In the genomic region with DNA sequence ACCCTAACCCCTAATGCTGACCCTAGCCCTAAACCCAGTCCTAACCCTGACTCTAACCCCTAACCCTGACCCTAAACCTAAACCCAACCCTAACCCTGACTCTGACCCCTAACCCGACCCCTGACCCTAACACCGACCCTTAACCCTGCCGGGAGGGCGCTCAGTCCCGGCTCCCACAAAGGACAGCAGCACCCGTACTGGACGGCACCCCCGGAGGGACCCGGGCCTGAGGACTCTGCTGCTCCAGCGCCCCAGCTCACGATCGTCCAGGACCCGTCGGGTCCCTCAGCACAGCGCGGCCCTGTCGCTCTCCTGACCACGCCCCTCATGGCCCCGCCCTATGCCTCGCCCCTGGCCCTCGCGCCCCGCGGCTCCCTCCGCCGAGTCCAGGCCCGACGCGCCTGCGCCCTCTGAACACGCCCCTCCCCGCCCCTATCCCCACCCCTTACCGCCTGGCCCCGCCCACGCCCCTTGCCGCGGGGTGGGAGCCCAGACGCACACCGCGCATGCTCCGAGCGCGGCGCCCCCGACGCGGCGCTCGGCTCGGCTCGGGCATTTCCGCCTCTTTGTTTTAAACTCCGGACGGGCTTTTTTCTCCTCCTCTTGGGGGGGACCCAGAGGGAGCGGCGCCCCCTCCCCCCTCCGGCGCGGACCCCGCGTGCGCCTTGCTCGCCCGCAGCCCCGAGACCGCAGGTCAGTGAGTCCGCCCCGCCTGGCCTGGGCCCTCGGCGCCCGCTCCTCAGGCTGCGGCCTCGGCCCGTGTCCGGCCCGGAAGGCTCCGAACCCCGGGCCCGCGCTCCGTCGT, we compare ENCODE assay signal across 1 cellular context.
A peak's percentile ranks its signal among the peaks of the same experiment; 100 is the strongest.
TF ChIP-seq lines count a peak whose summit lies in the region.

A gene with protein sequence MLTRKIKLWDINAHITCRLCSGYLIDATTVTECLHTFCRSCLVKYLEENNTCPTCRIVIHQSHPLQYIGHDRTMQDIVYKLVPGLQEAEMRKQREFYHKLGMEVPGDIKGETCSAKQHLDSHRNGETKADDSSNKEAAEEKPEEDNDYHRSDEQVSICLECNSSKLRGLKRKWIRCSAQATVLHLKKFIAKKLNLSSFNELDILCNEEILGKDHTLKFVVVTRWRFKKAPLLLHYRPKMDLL (plus strand): TSS at position 555 of the 805 bp plus-strand sequence. CDS start 27,849 bp downstream, outside the sequence.

TF ChIP-seq in HepG2, 621 proteins besides CTCF, POLR2A, EP300 and RAD21 (continued from another document and continues in another):
- TF ChIP-seq, protein P1, sequence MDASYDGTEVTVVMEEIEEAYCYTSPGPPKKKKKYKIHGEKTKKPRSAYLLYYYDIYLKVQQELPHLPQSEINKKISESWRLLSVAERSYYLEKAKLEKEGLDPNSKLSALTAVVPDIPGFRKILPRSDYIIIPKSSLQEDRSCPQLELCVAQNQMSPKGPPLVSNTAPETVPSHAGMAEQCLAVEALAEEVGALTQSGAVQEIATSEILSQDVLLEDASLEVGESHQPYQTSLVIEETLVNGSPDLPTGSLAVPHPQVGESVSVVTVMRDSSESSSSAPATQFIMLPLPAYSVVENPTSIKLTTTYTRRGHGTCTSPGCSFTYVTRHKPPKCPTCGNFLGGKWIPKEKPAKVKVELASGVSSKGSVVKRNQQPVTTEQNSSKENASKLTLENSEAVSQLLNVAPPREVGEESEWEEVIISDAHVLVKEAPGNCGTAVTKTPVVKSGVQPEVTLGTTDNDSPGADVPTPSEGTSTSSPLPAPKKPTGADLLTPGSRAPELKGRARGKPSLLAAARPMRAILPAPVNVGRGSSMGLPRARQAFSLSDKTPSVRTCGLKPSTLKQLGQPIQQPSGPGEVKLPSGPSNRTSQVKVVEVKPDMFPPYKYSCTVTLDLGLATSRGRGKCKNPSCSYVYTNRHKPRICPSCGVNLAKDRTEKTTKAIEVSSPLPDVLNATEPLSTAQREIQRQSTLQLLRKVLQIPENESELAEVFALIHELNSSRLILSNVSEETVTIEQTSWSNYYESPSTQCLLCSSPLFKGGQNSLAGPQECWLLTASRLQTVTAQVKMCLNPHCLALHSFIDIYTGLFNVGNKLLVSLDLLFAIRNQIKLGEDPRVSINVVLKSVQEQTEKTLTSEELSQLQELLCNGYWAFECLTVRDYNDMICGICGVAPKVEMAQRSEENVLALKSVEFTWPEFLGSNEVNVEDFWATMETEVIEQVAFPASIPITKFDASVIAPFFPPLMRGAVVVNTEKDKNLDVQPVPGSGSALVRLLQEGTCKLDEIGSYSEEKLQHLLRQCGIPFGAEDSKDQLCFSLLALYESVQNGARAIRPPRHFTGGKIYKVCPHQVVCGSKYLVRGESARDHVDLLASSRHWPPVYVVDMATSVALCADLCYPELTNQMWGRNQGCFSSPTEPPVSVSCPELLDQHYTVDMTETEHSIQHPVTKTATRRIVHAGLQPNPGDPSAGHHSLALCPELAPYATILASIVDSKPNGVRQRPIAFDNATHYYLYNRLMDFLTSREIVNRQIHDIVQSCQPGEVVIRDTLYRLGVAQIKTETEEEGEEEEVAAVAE (CRISPR knock-in tag; IDR thresholded peaks at IDR 0.05; ENCODE audit: borderline replicate concordance): no peak
- no peak for TF ChIP-seq ZNF607 (CRISPR knock-in tag; IDR thresholded peaks at IDR 0.05; ENCODE audit: borderline replicate concordance)
- no peak for TF ChIP-seq ZNF17 (CRISPR knock-in tag; IDR thresholded peaks at IDR 0.05)
- no peak for TF ChIP-seq RBM39 (IDR thresholded peaks at IDR 0.05; ENCODE audit: low read depth, low read length, poor library complexity, severe bottlenecking)
- no peak for TF ChIP-seq ZNF225 (CRISPR knock-in tag; IDR thresholded peaks at IDR 0.05)
- TF ChIP-seq EED (CRISPR knock-in tag; IDR thresholded peaks at IDR 0.05): no peak
- TF ChIP-seq NCOA2 (CRISPR knock-in tag; IDR thresholded peaks at IDR 0.05): no peak
- TF ChIP-seq RXRB (CRISPR knock-in tag; IDR thresholded peaks at IDR 0.05; ENCODE audit: borderline replicate concordance): no peak
- no peak for TF ChIP-seq ZFP36L2 (CRISPR knock-in tag; IDR thresholded peaks at IDR 0.05)
- TF ChIP-seq, protein P2, sequence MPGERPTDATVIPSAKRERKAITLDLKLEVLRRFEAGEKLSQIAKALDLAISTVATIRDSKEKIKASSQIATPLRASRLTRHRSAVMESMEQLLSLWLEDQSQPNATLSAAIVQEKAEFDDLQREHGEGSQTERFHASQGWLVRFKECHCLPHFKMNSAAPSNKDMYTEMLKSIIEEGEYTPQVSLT (CRISPR knock-in tag; IDR thresholded peaks at IDR 0.05; ENCODE audit: borderline replicate concordance, low read depth): no peak
- no peak for TF ChIP-seq NFIC (IDR thresholded peaks at IDR 0.05; ENCODE audit: low read length)
- TF ChIP-seq ZNF549 (CRISPR knock-in tag; IDR thresholded peaks at IDR 0.05): no peak
- TF ChIP-seq, protein P3, sequence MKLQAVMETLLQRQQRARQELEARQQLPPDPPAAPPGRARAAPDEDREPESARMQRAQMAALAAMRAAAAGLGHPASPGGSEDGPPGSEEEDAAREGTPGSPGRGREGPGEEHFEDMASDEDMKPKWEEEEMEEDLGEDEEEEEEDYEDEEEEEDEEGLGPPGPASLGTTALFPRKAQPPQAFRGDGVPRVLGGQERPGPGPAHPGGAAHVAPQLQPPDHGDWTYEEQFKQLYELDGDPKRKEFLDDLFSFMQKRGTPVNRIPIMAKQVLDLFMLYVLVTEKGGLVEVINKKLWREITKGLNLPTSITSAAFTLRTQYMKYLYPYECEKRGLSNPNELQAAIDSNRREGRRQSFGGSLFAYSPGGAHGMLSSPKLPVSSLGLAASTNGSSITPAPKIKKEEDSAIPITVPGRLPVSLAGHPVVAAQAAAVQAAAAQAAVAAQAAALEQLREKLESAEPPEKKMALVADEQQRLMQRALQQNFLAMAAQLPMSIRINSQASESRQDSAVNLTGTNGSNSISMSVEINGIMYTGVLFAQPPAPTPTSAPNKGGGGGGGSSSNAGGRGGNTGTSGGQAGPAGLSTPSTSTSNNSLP (IDR thresholded peaks at IDR 0.05; ENCODE audit: low read depth, low read length): no peak
- TF ChIP-seq SRSF1 (optimal IDR thresholded peaks at IDR 0.05; ENCODE audit: low read depth, low read length): no peak
- TF ChIP-seq ATM (IDR thresholded peaks at IDR 0.05; ENCODE audit: borderline replicate concordance): no peak
- TF ChIP-seq STAT5B (CRISPR knock-in tag; IDR thresholded peaks at IDR 0.05): no peak
- TF ChIP-seq, protein P4, sequence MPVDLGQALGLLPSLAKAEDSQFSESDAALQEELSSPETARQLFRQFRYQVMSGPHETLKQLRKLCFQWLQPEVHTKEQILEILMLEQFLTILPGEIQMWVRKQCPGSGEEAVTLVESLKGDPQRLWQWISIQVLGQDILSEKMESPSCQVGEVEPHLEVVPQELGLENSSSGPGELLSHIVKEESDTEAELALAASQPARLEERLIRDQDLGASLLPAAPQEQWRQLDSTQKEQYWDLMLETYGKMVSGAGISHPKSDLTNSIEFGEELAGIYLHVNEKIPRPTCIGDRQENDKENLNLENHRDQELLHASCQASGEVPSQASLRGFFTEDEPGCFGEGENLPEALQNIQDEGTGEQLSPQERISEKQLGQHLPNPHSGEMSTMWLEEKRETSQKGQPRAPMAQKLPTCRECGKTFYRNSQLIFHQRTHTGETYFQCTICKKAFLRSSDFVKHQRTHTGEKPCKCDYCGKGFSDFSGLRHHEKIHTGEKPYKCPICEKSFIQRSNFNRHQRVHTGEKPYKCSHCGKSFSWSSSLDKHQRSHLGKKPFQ (CRISPR knock-in tag; IDR thresholded peaks at IDR 0.05; ENCODE audit: insufficient replicate concordance): no peak
- TF ChIP-seq, protein P5, sequence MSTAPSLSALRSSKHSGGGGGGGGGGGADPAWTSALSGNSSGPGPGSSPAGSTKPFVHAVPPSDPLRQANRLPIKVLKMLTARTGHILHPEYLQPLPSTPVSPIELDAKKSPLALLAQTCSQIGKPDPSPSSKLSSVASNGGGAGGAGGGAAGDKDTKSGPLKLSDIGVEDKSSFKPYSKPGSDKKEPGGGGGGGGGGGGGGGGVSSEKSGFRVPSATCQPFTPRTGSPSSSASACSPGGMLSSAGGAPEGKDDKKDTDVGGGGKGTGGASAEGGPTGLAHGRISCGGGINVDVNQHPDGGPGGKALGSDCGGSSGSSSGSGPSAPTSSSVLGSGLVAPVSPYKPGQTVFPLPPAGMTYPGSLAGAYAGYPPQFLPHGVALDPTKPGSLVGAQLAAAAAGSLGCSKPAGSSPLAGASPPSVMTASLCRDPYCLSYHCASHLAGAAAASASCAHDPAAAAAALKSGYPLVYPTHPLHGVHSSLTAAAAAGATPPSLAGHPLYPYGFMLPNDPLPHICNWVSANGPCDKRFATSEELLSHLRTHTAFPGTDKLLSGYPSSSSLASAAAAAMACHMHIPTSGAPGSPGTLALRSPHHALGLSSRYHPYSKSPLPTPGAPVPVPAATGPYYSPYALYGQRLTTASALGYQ (CRISPR knock-in tag; IDR thresholded peaks at IDR 0.05): no peak
- no peak for TF ChIP-seq SETDB1 (CRISPR knock-in tag; IDR thresholded peaks at IDR 0.05; ENCODE audit: borderline replicate concordance)
- peak; percentile 67 for TF ChIP-seq PCBP2 (optimal IDR thresholded peaks at IDR 0.05; ENCODE audit: low read depth, low read length, poor library complexity, severe bottlenecking)
- no peak for TF ChIP-seq ZNF329 (CRISPR knock-in tag; IDR thresholded peaks at IDR 0.05; ENCODE audit: low read depth)
- no peak for TF ChIP-seq NCOA5 (CRISPR knock-in tag; IDR thresholded peaks at IDR 0.05)
- no peak for TF ChIP-seq HIVEP1 (CRISPR knock-in tag; IDR thresholded peaks at IDR 0.05)
- TF ChIP-seq KAT2B (IDR thresholded peaks at IDR 0.05; ENCODE audit: borderline replicate concordance, low read depth, low read length): no peak
- TF ChIP-seq POLR2G (IDR thresholded peaks at IDR 0.05; ENCODE audit: low read depth, low read length): peak; percentile 77
- TF ChIP-seq ZNF34 (CRISPR knock-in tag; IDR thresholded peaks at IDR 0.05; ENCODE audit: borderline replicate concordance): no peak
- no peak for TF ChIP-seq ETV5 (CRISPR knock-in tag; IDR thresholded peaks at IDR 0.05; ENCODE audit: borderline replicate concordance)
- TF ChIP-seq ZFP82 (CRISPR knock-in tag; IDR thresholded peaks at IDR 0.05; ENCODE audit: borderline replicate concordance): no peak
- no peak for TF ChIP-seq ZNF816 (CRISPR knock-in tag; IDR thresholded peaks at IDR 0.05; ENCODE audit: borderline replicate concordance)
- TF ChIP-seq ZNF782 (CRISPR knock-in tag; IDR thresholded peaks at IDR 0.05; ENCODE audit: borderline replicate concordance): no peak
- TF ChIP-seq SMARCC2 (IDR thresholded peaks at IDR 0.05): no peak
- no peak for TF ChIP-seq ZNF121 (CRISPR knock-in tag; IDR thresholded peaks at IDR 0.05)
- no peak for TF ChIP-seq KLF15 (CRISPR knock-in tag; IDR thresholded peaks at IDR 0.05; ENCODE audit: borderline replicate concordance)
- no peak for TF ChIP-seq MYNN (CRISPR knock-in tag; IDR thresholded peaks at IDR 0.05; ENCODE audit: low read depth)
- TF ChIP-seq SCMH1 (CRISPR knock-in tag; IDR thresholded peaks at IDR 0.05; ENCODE audit: borderline replicate concordance): no peak
- no peak for TF ChIP-seq SNRNP70 (IDR thresholded peaks at IDR 0.05; ENCODE audit: low read depth, low read length)
- 0 out of 2 replicates have a peak, but pooled peaks have one; percentile 53 for TF ChIP-seq PCBP1 (IDR thresholded peaks at IDR 0.05; ENCODE audit: borderline replicate concordance, low read depth, low read length)
- TF ChIP-seq HOXA5 (CRISPR knock-in tag; IDR thresholded peaks at IDR 0.05): no peak; the same call in 1 of the 2 replicates
- TF ChIP-seq ZNF841 (CRISPR knock-in tag; IDR thresholded peaks at IDR 0.05; ENCODE audit: borderline replicate concordance): no peak
- no peak for TF ChIP-seq ZNF761 (CRISPR knock-in tag; conservative IDR thresholded peaks at IDR 0.05)
- TF ChIP-seq, protein P6, sequence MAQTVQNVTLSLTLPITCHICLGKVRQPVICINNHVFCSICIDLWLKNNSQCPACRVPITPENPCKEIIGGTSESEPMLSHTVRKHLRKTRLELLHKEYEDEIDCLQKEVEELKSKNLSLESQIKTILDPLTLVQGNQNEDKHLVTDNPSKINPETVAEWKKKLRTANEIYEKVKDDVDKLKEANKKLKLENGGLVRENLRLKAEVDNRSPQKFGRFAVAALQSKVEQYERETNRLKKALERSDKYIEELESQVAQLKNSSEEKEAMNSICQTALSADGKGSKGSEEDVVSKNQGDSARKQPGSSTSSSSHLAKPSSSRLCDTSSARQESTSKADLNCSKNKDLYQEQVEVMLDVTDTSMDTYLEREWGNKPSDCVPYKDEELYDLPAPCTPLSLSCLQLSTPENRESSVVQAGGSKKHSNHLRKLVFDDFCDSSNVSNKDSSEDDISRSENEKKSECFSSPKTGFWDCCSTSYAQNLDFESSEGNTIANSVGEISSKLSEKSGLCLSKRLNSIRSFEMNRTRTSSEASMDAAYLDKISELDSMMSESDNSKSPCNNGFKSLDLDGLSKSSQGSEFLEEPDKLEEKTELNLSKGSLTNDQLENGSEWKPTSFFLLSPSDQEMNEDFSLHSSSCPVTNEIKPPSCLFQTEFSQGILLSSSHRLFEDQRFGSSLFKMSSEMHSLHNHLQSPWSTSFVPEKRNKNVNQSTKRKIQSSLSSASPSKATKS (CRISPR knock-in tag; IDR thresholded peaks at IDR 0.05): no peak
- TF ChIP-seq, protein P7, sequence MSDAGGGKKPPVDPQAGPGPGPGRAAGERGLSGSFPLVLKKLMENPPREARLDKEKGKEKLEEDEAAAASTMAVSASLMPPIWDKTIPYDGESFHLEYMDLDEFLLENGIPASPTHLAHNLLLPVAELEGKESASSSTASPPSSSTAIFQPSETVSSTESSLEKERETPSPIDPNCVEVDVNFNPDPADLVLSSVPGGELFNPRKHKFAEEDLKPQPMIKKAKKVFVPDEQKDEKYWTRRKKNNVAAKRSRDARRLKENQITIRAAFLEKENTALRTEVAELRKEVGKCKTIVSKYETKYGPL (CRISPR knock-in tag; IDR thresholded peaks at IDR 0.05): no peak; the same call in 1 of the 2 replicates
- TF ChIP-seq, protein P8, sequence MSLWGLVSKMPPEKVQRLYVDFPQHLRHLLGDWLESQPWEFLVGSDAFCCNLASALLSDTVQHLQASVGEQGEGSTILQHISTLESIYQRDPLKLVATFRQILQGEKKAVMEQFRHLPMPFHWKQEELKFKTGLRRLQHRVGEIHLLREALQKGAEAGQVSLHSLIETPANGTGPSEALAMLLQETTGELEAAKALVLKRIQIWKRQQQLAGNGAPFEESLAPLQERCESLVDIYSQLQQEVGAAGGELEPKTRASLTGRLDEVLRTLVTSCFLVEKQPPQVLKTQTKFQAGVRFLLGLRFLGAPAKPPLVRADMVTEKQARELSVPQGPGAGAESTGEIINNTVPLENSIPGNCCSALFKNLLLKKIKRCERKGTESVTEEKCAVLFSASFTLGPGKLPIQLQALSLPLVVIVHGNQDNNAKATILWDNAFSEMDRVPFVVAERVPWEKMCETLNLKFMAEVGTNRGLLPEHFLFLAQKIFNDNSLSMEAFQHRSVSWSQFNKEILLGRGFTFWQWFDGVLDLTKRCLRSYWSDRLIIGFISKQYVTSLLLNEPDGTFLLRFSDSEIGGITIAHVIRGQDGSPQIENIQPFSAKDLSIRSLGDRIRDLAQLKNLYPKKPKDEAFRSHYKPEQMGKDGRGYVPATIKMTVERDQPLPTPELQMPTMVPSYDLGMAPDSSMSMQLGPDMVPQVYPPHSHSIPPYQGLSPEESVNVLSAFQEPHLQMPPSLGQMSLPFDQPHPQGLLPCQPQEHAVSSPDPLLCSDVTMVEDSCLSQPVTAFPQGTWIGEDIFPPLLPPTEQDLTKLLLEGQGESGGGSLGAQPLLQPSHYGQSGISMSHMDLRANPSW (CRISPR knock-in tag; IDR thresholded peaks at IDR 0.05; ENCODE audit: borderline replicate concordance): no peak
- TF ChIP-seq ZNF232 (CRISPR knock-in tag; IDR thresholded peaks at IDR 0.05; ENCODE audit: borderline replicate concordance): no peak
- no peak for TF ChIP-seq KLF9 (CRISPR knock-in tag; IDR thresholded peaks at IDR 0.05; ENCODE audit: low read depth)
